1 cellular context compared by ENCODE assay signal in genomic region chr12:131959137-131959536, GRCh38.
TF ChIP-seq lines count a peak whose summit lies in the region.

No MANE protein-coding gene starts in this region.

TF ChIP-seq in GM23338, 12 proteins besides CTCF, POLR2A, EP300 and RAD21 (continued from another document):
- TF ChIP-seq, protein P1, sequence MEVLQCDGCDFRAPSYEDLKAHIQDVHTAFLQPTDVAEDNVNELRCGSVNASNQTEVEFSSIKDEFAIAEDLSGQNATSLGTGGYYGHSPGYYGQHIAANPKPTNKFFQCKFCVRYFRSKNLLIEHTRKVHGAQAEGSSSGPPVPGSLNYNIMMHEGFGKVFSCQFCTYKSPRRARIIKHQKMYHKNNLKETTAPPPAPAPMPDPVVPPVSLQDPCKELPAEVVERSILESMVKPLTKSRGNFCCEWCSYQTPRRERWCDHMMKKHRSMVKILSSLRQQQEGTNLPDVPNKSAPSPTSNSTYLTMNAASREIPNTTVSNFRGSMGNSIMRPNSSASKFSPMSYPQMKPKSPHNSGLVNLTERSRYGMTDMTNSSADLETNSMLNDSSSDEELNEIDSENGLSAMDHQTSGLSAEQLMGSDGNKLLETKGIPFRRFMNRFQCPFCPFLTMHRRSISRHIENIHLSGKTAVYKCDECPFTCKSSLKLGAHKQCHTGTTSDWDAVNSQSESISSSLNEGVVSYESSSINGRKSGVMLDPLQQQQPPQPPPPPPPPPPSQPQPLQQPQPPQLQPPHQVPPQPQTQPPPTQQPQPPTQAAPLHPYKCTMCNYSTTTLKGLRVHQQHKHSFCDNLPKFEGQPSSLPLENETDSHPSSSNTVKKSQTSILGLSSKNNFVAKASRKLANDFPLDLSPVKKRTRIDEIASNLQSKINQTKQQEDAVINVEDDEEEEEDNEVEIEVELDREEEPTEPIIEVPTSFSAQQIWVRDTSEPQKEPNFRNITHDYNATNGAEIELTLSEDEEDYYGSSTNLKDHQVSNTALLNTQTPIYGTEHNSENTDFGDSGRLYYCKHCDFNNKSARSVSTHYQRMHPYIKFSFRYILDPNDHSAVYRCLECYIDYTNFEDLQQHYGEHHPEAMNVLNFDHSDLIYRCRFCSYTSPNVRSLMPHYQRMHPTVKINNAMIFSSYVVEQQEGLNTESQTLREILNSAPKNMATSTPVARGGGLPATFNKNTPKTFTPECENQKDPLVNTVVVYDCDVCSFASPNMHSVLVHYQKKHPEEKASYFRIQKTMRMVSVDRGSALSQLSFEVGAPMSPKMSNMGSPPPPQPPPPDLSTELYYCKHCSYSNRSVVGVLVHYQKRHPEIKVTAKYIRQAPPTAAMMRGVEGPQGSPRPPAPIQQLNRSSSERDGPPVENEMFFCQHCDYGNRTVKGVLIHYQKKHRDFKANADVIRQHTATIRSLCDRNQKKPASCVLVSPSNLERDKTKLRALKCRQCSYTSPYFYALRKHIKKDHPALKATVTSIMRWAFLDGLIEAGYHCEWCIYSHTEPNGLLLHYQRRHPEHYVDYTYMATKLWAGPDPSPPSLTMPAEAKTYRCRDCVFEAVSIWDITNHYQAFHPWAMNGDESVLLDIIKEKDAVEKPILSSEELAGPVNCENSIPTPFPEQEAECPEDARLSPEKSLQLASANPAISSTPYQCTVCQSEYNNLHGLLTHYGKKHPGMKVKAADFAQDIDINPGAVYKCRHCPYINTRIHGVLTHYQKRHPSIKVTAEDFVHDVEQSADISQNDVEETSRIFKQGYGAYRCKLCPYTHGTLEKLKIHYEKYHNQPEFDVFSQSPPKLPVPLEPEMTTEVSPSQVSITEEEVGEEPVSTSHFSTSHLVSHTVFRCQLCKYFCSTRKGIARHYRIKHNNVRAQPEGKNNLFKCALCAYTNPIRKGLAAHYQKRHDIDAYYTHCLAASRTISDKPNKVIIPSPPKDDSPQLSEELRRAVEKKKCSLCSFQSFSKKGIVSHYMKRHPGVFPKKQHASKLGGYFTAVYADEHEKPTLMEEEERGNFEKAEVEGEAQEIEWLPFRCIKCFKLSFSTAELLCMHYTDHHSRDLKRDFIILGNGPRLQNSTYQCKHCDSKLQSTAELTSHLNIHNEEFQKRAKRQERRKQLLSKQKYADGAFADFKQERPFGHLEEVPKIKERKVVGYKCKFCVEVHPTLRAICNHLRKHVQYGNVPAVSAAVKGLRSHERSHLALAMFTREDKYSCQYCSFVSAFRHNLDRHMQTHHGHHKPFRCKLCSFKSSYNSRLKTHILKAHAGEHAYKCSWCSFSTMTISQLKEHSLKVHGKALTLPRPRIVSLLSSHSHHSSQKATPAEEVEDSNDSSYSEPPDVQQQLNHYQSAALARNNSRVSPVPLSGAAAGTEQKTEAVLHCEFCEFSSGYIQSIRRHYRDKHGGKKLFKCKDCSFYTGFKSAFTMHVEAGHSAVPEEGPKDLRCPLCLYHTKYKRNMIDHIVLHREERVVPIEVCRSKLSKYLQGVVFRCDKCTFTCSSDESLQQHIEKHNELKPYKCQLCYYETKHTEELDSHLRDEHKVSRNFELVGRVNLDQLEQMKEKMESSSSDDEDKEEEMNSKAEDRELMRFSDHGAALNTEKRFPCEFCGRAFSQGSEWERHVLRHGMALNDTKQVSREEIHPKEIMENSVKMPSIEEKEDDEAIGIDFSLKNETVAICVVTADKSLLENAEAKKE (CRISPR knock-in tag; IDR thresholded peaks at IDR 0.05) = no peak
